8 cellular contexts compared by ENCODE assay signal in genomic region chr17:75693500-75694481, GRCh38. TPM values are rescaled to one million over a fixed set of nuclear protein-coding genes. Genes with fewer than 3 reads are reported as not detected.
DNase-seq lines count a peak whose midpoint lies in the region; ATAC-seq and TF ChIP-seq lines count a peak whose summit lies in the region.

No MANE protein-coding gene starts in this region.

- H2AFZ ChIP-seq in HCT116 (ENCODE audit: low read depth, low read length, poor library complexity, severe bottlenecking), result no peak overlapping the region

- TF ChIP-seq CTCF in HCT116 (IDR thresholded peaks at IDR 0.05 in 2 of 3, conservative IDR thresholded peaks at IDR 0.05 in 1 of 3; ENCODE audit: borderline replicate concordance in 1 of 3, insufficient read depth in 1 of 3, low read depth in 2 of 3, low read length in 2 of 3), result no peak; a peak in 1 of 6 replicates

- peak; percentile 42; the same call in 1 of the 2 replicates for TF ChIP-seq RAD21 in HCT116 (IDR thresholded peaks at IDR 0.05; ENCODE audit: low read depth)

- no TSS peak for BruUV-seq in HCT116 (replicated peaks; lab: Mats Ljungman, UMichigan)

- H3K9me3 ChIP-seq in HCT116 (ENCODE audit: control insufficient read depth in 1 of 2, insufficient read depth in 1 of 2, low read depth in 1 of 2, low read length in 2 of 2) (no peaks in the 10 kb centered on the region), skeletal muscle tissue (ENCODE audit: control insufficient read depth in 3 of 3, low read length in 3 of 3) (no peaks in the 10 kb centered on the region)

- RAD21 ChIA-PET in HCT116 (lab: Charles Lee; ENCODE audit: low non-redundant PET in 1 of 2, low total read pairs in 2 of 2, uncharacterized antibody in 2 of 2, unreplicated experiment in 2 of 2), result interaction anchor here (1.1 to 2.0 kb wide), 2 partner anchors 9 to 28 kb away, joined by 3 to 5 read pairs; partner anchors contain the start of gene ITGB4 (in 1 of the 2)

- H3K4me3 ChIP-seq in HCT116 (replicated peaks in 1 of 2; ENCODE audit: low read depth in 1 of 2, low read length in 2 of 2) (no peak overlapping the region), skeletal muscle tissue (ENCODE audit: low read length in 3 of 3) (no peak overlapping the region)

- no peaks in the 10 kb centered on the region for H3K27me3 ChIP-seq in HCT116 (ENCODE audit: insufficient read depth, low read length)
- H3K27me3 ChIP-seq in skeletal muscle tissue (ENCODE audit: control insufficient read depth in 3 of 3, insufficient read depth in 3 of 3, low read length in 3 of 3), result no peaks in the 10 kb centered on the region

- peak overlapping the region; percentile 53 for H3K4me2 ChIP-seq in HCT116 (ENCODE audit: low read length)

- CTCF ChIA-PET in HCT116 (lab: Charles Lee), result interaction anchor here (1.0 to 4.7 kb wide), 5 partner anchors 10 to 28 kb away, joined by 3 to 31 read pairs (median 5); partner anchors contain the start of gene ITGB4

- peaks cover 85 to 99% of the 10 kb centered on the region in 2 experiments for H3K4me1 ChIP-seq in HCT116 (ENCODE audit: control insufficient read depth in 1 of 2, insufficient read depth in 2 of 2, low read length in 2 of 2)
- peaks cover 61 to 91% (median 78%) of the 10 kb centered on the region in 3 donors for H3K4me1 ChIP-seq in skeletal muscle tissue (ENCODE audit: control insufficient read depth in 3 of 3, insufficient read depth in 3 of 3, low read length in 3 of 3)

- H3K27ac ChIP-seq in HCT116 (ENCODE audit: low read depth, low read length) (peak overlapping the region; percentile 94), skeletal muscle tissue (ENCODE audit: low read depth, low read length) (peak overlapping the region; percentile 72)

- H4K20me1 ChIP-seq in HCT116 (ENCODE audit: insufficient read depth), result no peaks in the 10 kb centered on the region

- peak overlapping the region; percentile 47 for H3K9ac ChIP-seq in HCT116 (ENCODE audit: low read length)
- peak overlapping the region; percentile 27 to 76 (median 64) for H3K9ac ChIP-seq in skeletal muscle tissue (ENCODE audit: low read depth in 1 of 3, low read length in 3 of 3)

- POLR2A ChIA-PET in HCT116 (lab: Charles Lee), result interaction anchor here (2.0 to 3.3 kb wide), 4 partner anchors 10 to 86 kb away, joined by 4 to 17 read pairs (median 14); partner anchors contain the start of gene ITGB4

- H3K79me2 ChIP-seq in HCT116 (ENCODE audit: insufficient read depth, low read length), result peaks cover 87% of the 10 kb centered on the region

- H3K9me2 ChIP-seq in HCT116 (ENCODE audit: insufficient read depth), result no peaks in the 10 kb centered on the region

- intact Hi-C loops in HCT116 (cut with micrococcal nuclease), result no loop called here

- ATAC-seq in HCT116 (peak; percentile 69), GM19328 (IDR thresholded peaks at IDR 0.05; ENCODE audit: unreplicated experiment) (no peak), GM18498 (IDR thresholded peaks at IDR 0.05; ENCODE audit: unreplicated experiment) (no peak)

- DNase-seq in HCT116 (ENCODE audit: low read depth, low spot score) (peak; percentile 76), amniotic stem cell (lab: John Stamatoyannopoulos, UW) (peak; percentile 84), hepatic stellate cell (ENCODE audit: low spot score) (peak; percentile 48), RKO (ENCODE audit: low spot score) (no peak)
- no peak for DNase-seq in stimulated activated CD4-positive, alpha-beta T cell treated with anti-CD3 and anti-CD28 coated beads, Interleukin-2, amount 100 ng/mL, for 48 hours

- TF ChIP-seq POLR2A in HCT116 (IDR thresholded peaks at IDR 0.05; ENCODE audit: borderline replicate concordance, extremely low read depth, insufficient read depth, insufficient read length), result no peak

- H3K36me3 ChIP-seq in HCT116 (ENCODE audit: control insufficient read depth in 1 of 2, insufficient read depth in 2 of 2, low read length in 2 of 2) (peaks cover 0 to 9% of the 10 kb centered on the region in 2 experiments; a peak in 1 of 4 replicates), skeletal muscle tissue (ENCODE audit: control insufficient read depth in 3 of 3, insufficient read depth in 3 of 3, low read length in 3 of 3) (peaks cover 4 to 16% (median 8%) of the 10 kb centered on the region in 3 donors)

TF ChIP-seq in HCT116, 20 proteins besides CTCF, POLR2A, EP300 and RAD21:
- no peak for TF ChIP-seq TCF7L2 (IDR thresholded peaks at IDR 0.05; ENCODE audit: borderline replicate concordance, extremely low read depth, insufficient read depth, insufficient read length)
- peak; percentile 45 for TF ChIP-seq JUND (IDR thresholded peaks at IDR 0.05)
- TF ChIP-seq SP1 (IDR thresholded peaks at IDR 0.05; ENCODE audit: low read depth), result peak; percentile 84
- no peak for TF ChIP-seq SRF (IDR thresholded peaks at IDR 0.05; ENCODE audit: low read depth)
- TF ChIP-seq SIN3A (IDR thresholded peaks at IDR 0.05; ENCODE audit: low read depth), result peak; percentile 96
- no peak for TF ChIP-seq EZH2phosphoT487 (IDR thresholded peaks at IDR 0.05; ENCODE audit: borderline replicate concordance)
- TF ChIP-seq FOSL1 (IDR thresholded peaks at IDR 0.05; ENCODE audit: low read depth), result no peak; the same call in 1 of the 2 replicates
- TF ChIP-seq MAX (IDR thresholded peaks at IDR 0.05), result peak; percentile 98
- no peak for TF ChIP-seq ZFX (IDR thresholded peaks at IDR 0.05)
- no peak for TF ChIP-seq ELF1 (IDR thresholded peaks at IDR 0.05; ENCODE audit: borderline replicate concordance, low read depth)
- no peak for TF ChIP-seq EGR1 (IDR thresholded peaks at IDR 0.05; ENCODE audit: low read depth)
- no peak for TF ChIP-seq CEBPB (IDR thresholded peaks at IDR 0.05; ENCODE audit: low read depth)
- no peak for TF ChIP-seq ZBTB33 (IDR thresholded peaks at IDR 0.05; ENCODE audit: extremely low read depth, insufficient replicate concordance, low read length)
- TF ChIP-seq POLR2AphosphoS5 (IDR thresholded peaks at IDR 0.05; ENCODE audit: low read depth, low read length), result peak; percentile 59
- TF ChIP-seq, protein P1, sequence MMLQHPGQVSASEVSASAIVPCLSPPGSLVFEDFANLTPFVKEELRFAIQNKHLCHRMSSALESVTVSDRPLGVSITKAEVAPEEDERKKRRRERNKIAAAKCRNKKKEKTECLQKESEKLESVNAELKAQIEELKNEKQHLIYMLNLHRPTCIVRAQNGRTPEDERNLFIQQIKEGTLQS (IDR thresholded peaks at IDR 0.05), result no peak
- no peak for TF ChIP-seq EZH2 (IDR thresholded peaks at IDR 0.05)
- peak; percentile 92; the same call in 1 of the 2 replicates for TF ChIP-seq CBX3 (IDR thresholded peaks at IDR 0.05; ENCODE audit: low read depth)
- TF ChIP-seq ZNF274 (IDR thresholded peaks at IDR 0.05; ENCODE audit: low read depth, low read length), result no peak
- TF ChIP-seq REST (IDR thresholded peaks at IDR 0.05; ENCODE audit: low read depth), result no peak
- TF ChIP-seq YY1 (IDR thresholded peaks at IDR 0.05; ENCODE audit: extremely low read depth, insufficient replicate concordance, low read depth, low read length), result no peak
TF ChIP-seq in HCT116: peak in this region for 6.

RNA-seq across cellular contexts. Expression of gene SAP30BP, which starts 26.7 kb away (rescaled TPM):
- total RNA-seq in HCT116 (2021; ENCODE audit: unreplicated experiment) (149 TPM), skeletal muscle tissue (36.5 TPM)
- 107 and 111 TPM in 2 replicates for polyA plus RNA-seq in HCT116 (2012)

RNA-seq across cellular contexts. Expression of gene RECQL5, which starts 26.8 kb away (rescaled TPM):
- total RNA-seq in HCT116 (2021; ENCODE audit: unreplicated experiment), result 83.3 TPM
- polyA plus RNA-seq in HCT116 (2012), result 55.3 and 61.6 TPM in 2 replicates
- 11.0 TPM for total RNA-seq in skeletal muscle tissue

RNA-seq across cellular contexts. Expression of gene ITGB4, which starts 27.5 kb away (rescaled TPM):
- total RNA-seq in HCT116 (2021; ENCODE audit: unreplicated experiment) (568 TPM), skeletal muscle tissue (3.1 TPM)
- polyA plus RNA-seq in HCT116 (2012), result 727 and 809 TPM in 2 replicates

Comparison
In these comparisons a context has a peak if more than half of its experiments do, and no peak if none do; other contexts are left out.
1. DNase-seq: peak in HCT116 (single experiment), amniotic stem cell (single experiment) and hepatic stellate cell (single experiment); none in stimulated activated CD4-positive, alpha-beta T cell treated with anti-CD3 and anti-CD28 coated beads, Interleukin-2, amount 100 ng/mL, for 48 hours (0 of 2) and RKO (single experiment).
2. RNA of gene ITGB4, which starts 27.5 kb away (total RNA-seq): 568 TPM in HCT116 (single experiment); 3.1 TPM in skeletal muscle tissue (single experiment); every median in the first group is over 100 times any median in the second.